In the genomic region with DNA sequence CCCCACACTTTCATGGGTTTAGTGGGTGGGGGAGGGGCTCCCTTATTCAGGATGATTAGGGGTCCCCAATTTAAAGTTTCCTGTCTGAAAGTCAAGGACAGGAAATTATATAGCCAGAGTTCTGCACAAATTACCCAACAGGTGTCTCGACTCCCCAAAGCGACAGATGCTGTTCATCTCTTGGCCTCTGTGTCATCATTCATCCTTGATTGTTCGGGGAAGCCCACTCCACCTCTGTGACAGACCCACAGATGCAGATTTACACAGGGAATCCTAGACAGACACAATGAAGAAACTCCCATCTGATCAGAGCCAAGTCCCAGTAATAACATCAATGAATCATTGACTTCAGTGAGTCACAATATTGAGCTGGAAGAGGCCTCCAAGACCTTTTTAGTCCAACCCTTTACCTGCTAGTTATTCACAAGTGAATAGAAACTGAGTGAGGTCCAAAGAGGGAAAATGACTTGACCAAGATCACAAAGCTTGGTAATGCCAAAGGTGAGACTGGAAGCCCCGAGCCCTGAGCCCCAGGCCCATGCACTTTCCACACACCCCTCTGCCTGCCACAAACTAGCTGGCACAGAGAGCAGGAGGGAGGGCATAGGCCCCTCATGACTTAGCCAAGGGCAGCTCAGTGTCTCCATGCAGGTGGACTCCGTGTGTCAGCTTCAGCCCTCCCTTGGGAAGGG, we compare ENCODE assay signal across 8 cellular contexts. TPM values are rescaled to one million over a fixed set of nuclear protein-coding genes. Genes with fewer than 3 reads are reported as not detected.
DNase-seq lines count a peak whose midpoint lies in the region; ATAC-seq and TF ChIP-seq lines count a peak whose summit lies in the region.

No MANE protein-coding gene starts in this region.

- CTCF ChIA-PET in SK-N-SH (lab: Yijun Ruan, JAX) = interaction anchor here (0.9 to 8.5 kb wide), 8 partner anchors 13 to 263 kb away, joined by 3 to 153 read pairs (median 11); a partner anchor contains a TSS

- 0 out of 4 replicates have a peak overlapping the region, but pooled peaks of 1 of the 2 experiments have one; percentile 3 for H3K27ac ChIP-seq in SK-N-SH (ENCODE audit: low read depth in 2 of 2, low read length in 1 of 2)

- H3K27me3 Mint-ChIP-seq in T-helper 2 cell treated with Interferon-gamma antibody and Interleukin-4, amounts not matched to agents 5 μg/mL and 100 μg/mL, for 36 hours (ENCODE audit: low read depth) = no peaks in the 10 kb centered on the region
- no peaks in the 10 kb centered on the region for H3K27me3 Mint-ChIP-seq in stimulated activated naive B cell treated with anti-CD40 and anti-IgM and Interleukin-4, amounts not matched to agents 10 μg/mL and 1 μg/mL and 100 μg/mL, for 72 hours

- H3K4me3 ChIP-seq in SK-N-SH (ENCODE audit: low read depth in 2 of 2, low read length in 1 of 2) (no peak overlapping the region), fibroblast of the aortic adventitia (ENCODE audit: low read depth, low read length) (no peak overlapping the region)

- peak; percentile 1 to 3 for ATAC-seq in stimulated activated naive B cell treated with anti-CD40 and anti-IgM and Interleukin-4, amounts not matched to agents 10 μg/mL and 1 μg/mL and 100 μg/mL, for 72 hours (replicated peaks)
- ATAC-seq in GM18502 (IDR thresholded peaks at IDR 0.05; ENCODE audit: poor library complexity, unreplicated experiment) (no peak), GM21423 (IDR thresholded peaks at IDR 0.05; ENCODE audit: unreplicated experiment) (no peak)

- H3K4me1 ChIP-seq in SK-N-SH (ENCODE audit: control insufficient read depth in 1 of 2, insufficient read depth in 2 of 2, low read depth in 1 of 2, low read length in 1 of 2) = peaks cover 18 to 29% of the 10 kb centered on the region in 2 experiments

- H3K36me3 Mint-ChIP-seq in T-helper 2 cell treated with Interferon-gamma antibody and Interleukin-4, amounts not matched to agents 5 μg/mL and 100 μg/mL, for 36 hours (ENCODE audit: low read depth) = peaks cover 6% of the 10 kb centered on the region
- peaks cover 0 to 17% of the 10 kb centered on the region in 2 donors for H3K36me3 Mint-ChIP-seq in stimulated activated naive B cell treated with anti-CD40 and anti-IgM and Interleukin-4, amounts not matched to agents 10 μg/mL and 1 μg/mL and 100 μg/mL, for 72 hours

- no peaks in the 10 kb centered on the region for H3K27me3 ChIP-seq in SK-N-SH (ENCODE audit: insufficient read depth)

- no peak for DNase-seq in T-helper 2 cell treated with Interferon-gamma antibody and Interleukin-4, amounts not matched to agents 5 μg/mL and 100 μg/mL, for 36 hours (ENCODE audit: low spot score)
- no peak for DNase-seq in T-helper 2 cell
- DNase-seq in SK-N-SH = no peak
- DNase-seq in fibroblast of the aortic adventitia (ENCODE audit: low read depth) = peak; percentile 77
- DNase-seq in stimulated activated naive B cell treated with anti-CD40 and anti-IgM and Interleukin-4, amounts not matched to agents 10 μg/mL and 1 μg/mL and 100 μg/mL, for 72 hours = no peak
- no peak for DNase-seq in NCI-H1436 treated with DMSO at 0.1 percent for 48 hours (lab: John Stamatoyannopoulos, UW)

- no peak for TF ChIP-seq RAD21 in SK-N-SH (IDR thresholded peaks at IDR 0.05; ENCODE audit: low read length)

- H3K36me3 ChIP-seq in SK-N-SH (replicated peaks in 1 of 2; ENCODE audit: control insufficient read depth in 1 of 2, insufficient read depth in 2 of 2, low read length in 1 of 2) = no peaks in the 10 kb centered on the region

- no peak overlapping the region for H3K9ac ChIP-seq in SK-N-SH

- H2AFZ ChIP-seq in SK-N-SH (ENCODE audit: low read depth) = no peak overlapping the region

- peak overlapping the region; percentile 95 for H3K27ac Mint-ChIP-seq in T-helper 2 cell treated with Interferon-gamma antibody and Interleukin-4, amounts not matched to agents 5 μg/mL and 100 μg/mL, for 36 hours
- peak overlapping the region; percentile 98 for H3K27ac Mint-ChIP-seq in stimulated activated naive B cell treated with anti-CD40 and anti-IgM and Interleukin-4, amounts not matched to agents 10 μg/mL and 1 μg/mL and 100 μg/mL, for 72 hours

- TF ChIP-seq EP300 in SK-N-SH (IDR thresholded peaks at IDR 0.05; ENCODE audit: borderline replicate concordance in 1 of 2, low read depth in 1 of 2, low read length in 1 of 2) = no peak

- no peaks in the 10 kb centered on the region for H4K20me1 ChIP-seq in SK-N-SH (ENCODE audit: insufficient read depth)

- H3K9me3 Mint-ChIP-seq in T-helper 2 cell treated with Interferon-gamma antibody and Interleukin-4, amounts not matched to agents 5 μg/mL and 100 μg/mL, for 36 hours = no peaks in the 10 kb centered on the region
- peaks cover 0 to 4% of the 10 kb centered on the region in 2 donors for H3K9me3 Mint-ChIP-seq in stimulated activated naive B cell treated with anti-CD40 and anti-IgM and Interleukin-4, amounts not matched to agents 10 μg/mL and 1 μg/mL and 100 μg/mL, for 72 hours

- POLR2A ChIA-PET in SK-N-SH (lab: Yijun Ruan, JAX) = no interaction called here

- H3K79me2 ChIP-seq in SK-N-SH (ENCODE audit: insufficient read depth) = no peaks in the 10 kb centered on the region; the same call in 1 of the 2 replicates

- no peaks in the 10 kb centered on the region for H3K9me2 ChIP-seq in SK-N-SH

- H3K4me2 ChIP-seq in SK-N-SH = peak overlapping the region; percentile 35; the same call in 1 of the 2 replicates

- H3K4me1 Mint-ChIP-seq in T-helper 2 cell treated with Interferon-gamma antibody and Interleukin-4, amounts not matched to agents 5 μg/mL and 100 μg/mL, for 36 hours (ENCODE audit: low read depth) = peaks cover 52% of the 10 kb centered on the region
- peaks cover 64 to 78% of the 10 kb centered on the region in 2 donors for H3K4me1 Mint-ChIP-seq in stimulated activated naive B cell treated with anti-CD40 and anti-IgM and Interleukin-4, amounts not matched to agents 10 μg/mL and 1 μg/mL and 100 μg/mL, for 72 hours

- no peaks in the 10 kb centered on the region for H3K9me3 ChIP-seq in SK-N-SH

- H3K4me3 Mint-ChIP-seq in T-helper 2 cell treated with Interferon-gamma antibody and Interleukin-4, amounts not matched to agents 5 μg/mL and 100 μg/mL, for 36 hours = no peak overlapping the region
- no peak overlapping the region for H3K4me3 Mint-ChIP-seq in stimulated activated naive B cell treated with anti-CD40 and anti-IgM and Interleukin-4, amounts not matched to agents 10 μg/mL and 1 μg/mL and 100 μg/mL, for 72 hours

- H3F3A ChIP-seq in SK-N-SH (replicated peaks; ENCODE audit: insufficient read depth) = peaks cover 11% of the 10 kb centered on the region

- 49% methylated on average over 5 of the region's 5 CpGs for WGBS in SK-N-SH (ENCODE audit: low lambda C conversion rate)

- no peak for TF ChIP-seq CTCF in SK-N-SH (IDR thresholded peaks at IDR 0.05)
- TF ChIP-seq CTCF in fibroblast of the aortic adventitia (IDR thresholded peaks at IDR 0.05; ENCODE audit: insufficient read depth, low read length) = no peak

TF ChIP-seq in SK-N-SH, 30 proteins besides CTCF, POLR2A, EP300 and RAD21 (continues in another document):
- TF ChIP-seq, protein P1, sequence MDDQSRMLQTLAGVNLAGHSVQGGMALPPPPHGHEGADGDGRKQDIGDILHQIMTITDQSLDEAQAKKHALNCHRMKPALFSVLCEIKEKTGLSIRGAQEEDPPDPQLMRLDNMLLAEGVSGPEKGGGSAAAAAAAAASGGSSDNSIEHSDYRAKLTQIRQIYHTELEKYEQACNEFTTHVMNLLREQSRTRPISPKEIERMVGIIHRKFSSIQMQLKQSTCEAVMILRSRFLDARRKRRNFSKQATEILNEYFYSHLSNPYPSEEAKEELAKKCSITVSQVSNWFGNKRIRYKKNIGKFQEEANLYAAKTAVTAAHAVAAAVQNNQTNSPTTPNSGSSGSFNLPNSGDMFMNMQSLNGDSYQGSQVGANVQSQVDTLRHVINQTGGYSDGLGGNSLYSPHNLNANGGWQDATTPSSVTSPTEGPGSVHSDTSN (IDR thresholded peaks at IDR 0.05) = peak; percentile 69
- no peak for TF ChIP-seq TEAD4 (IDR thresholded peaks at IDR 0.05; ENCODE audit: borderline replicate concordance, insufficient read depth)
- TF ChIP-seq YY1 (IDR thresholded peaks at IDR 0.05; ENCODE audit: low read depth) = no peak
- TF ChIP-seq, protein P2, sequence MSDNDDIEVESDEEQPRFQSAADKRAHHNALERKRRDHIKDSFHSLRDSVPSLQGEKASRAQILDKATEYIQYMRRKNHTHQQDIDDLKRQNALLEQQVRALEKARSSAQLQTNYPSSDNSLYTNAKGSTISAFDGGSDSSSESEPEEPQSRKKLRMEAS (IDR thresholded peaks at IDR 0.05; ENCODE audit: low read depth) = no peak
- no peak for TF ChIP-seq EZH2phosphoT487 (IDR thresholded peaks at IDR 0.05; ENCODE audit: borderline replicate concordance, low read depth)
- TF ChIP-seq, protein P3, sequence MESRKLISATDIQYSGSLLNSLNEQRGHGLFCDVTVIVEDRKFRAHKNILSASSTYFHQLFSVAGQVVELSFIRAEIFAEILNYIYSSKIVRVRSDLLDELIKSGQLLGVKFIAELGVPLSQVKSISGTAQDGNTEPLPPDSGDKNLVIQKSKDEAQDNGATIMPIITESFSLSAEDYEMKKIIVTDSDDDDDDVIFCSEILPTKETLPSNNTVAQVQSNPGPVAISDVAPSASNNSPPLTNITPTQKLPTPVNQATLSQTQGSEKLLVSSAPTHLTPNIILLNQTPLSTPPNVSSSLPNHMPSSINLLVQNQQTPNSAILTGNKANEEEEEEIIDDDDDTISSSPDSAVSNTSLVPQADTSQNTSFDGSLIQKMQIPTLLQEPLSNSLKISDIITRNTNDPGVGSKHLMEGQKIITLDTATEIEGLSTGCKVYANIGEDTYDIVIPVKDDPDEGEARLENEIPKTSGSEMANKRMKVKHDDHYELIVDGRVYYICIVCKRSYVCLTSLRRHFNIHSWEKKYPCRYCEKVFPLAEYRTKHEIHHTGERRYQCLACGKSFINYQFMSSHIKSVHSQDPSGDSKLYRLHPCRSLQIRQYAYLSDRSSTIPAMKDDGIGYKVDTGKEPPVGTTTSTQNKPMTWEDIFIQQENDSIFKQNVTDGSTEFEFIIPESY (IDR thresholded peaks at IDR 0.05; ENCODE audit: borderline replicate concordance, low read depth) = no peak
- no peak for TF ChIP-seq CHD2 (IDR thresholded peaks at IDR 0.05; ENCODE audit: low read length, partially characterized antibody)
- TF ChIP-seq NFIC (IDR thresholded peaks at IDR 0.05; ENCODE audit: borderline replicate concordance) = peak; percentile 59
- TF ChIP-seq MEF2A (IDR thresholded peaks at IDR 0.05; ENCODE audit: borderline replicate concordance, low read depth) = no peak
- TF ChIP-seq FOSL2 (IDR thresholded peaks at IDR 0.05; ENCODE audit: borderline replicate concordance, low read depth) = peak; percentile 90
- no peak for TF ChIP-seq ELF1 (IDR thresholded peaks at IDR 0.05)
- TF ChIP-seq GABPA (IDR thresholded peaks at IDR 0.05; ENCODE audit: low read depth) = no peak
- TF ChIP-seq RXRA (IDR thresholded peaks at IDR 0.05; ENCODE audit: borderline replicate concordance, low read depth) = no peak
- peak; percentile 27; the same call in 1 of the 2 replicates for TF ChIP-seq TCF12 (IDR thresholded peaks at IDR 0.05)
- TF ChIP-seq MXI1 (IDR thresholded peaks at IDR 0.05; ENCODE audit: low read depth, low read length) = no peak

RNA-seq across cellular contexts. Expression of a gene that starts 7.9 kb away (rescaled TPM):
- 489 and 501 TPM in 2 replicates for polyA plus RNA-seq in SK-N-SH (2012; rRNA removed)
- 524 and 758 TPM in 2 replicates for polyA plus RNA-seq in SK-N-SH (2012; cell fraction: cytosol; rRNA removed)
- 94.9 and 167 TPM in 2 replicates for polyA plus RNA-seq in SK-N-SH (2012; cell fraction: nucleus; rRNA removed)
- total RNA-seq in fibroblast of the aortic adventitia (ENCODE audit: low replicate concordance) = 135 and 204 TPM in 2 replicates

Comparison
In these comparisons a context has a peak if more than half of its experiments do, and no peak if none do; other contexts are left out.
1. ATAC-seq: peak in stimulated activated naive B cell treated with anti-CD40 and anti-IgM and Interleukin-4, amounts not matched to agents 10 μg/mL and 1 μg/mL and 100 μg/mL, for 72 hours (2 of 2); none in GM18502 (single experiment) and GM21423 (single experiment).